Comparison of ENCODE assay signal across 14 cellular contexts in genomic region chr5:105392122-105392709, GRCh38.
DNase-seq lines count a peak whose midpoint lies in the region; ATAC-seq and TF ChIP-seq lines count a peak whose summit lies in the region.
"Had no signal": no experiment of that assay in that cellular context is flagged by ENCODE, and none has a peak within 500 bp of the region (broad histone marks: within the 10 kb centered on the region; RNA-seq: fewer than 3 reads in every experiment).

No MANE protein-coding gene starts in this region.

- ATAC-seq in lower lobe of right lung (peak in 1 of 2 donors; percentile 13), GM18498 (IDR thresholded peaks at IDR 0.05; ENCODE audit: unreplicated experiment) (no peak), HG03095 (IDR thresholded peaks at IDR 0.05; ENCODE audit: unreplicated experiment) (no peak)

- H3K27me3 Mint-ChIP-seq in type B pancreatic cell = no peaks in the 10 kb centered on the region
- H3K27me3 Mint-ChIP-seq: CD8-positive, alpha-beta memory T cell had no signal

- intact Hi-C loops in lower lobe of right lung (cut with DNase I) = no loop called here
- intact Hi-C loops in testis (cut with DNase I; ENCODE audit: low total_unique reads) = no loop called here

- H3K9ac ChIP-seq in SK-N-SH = no peak overlapping the region

- H3K36me3 Mint-ChIP-seq in type B pancreatic cell = no peaks in the 10 kb centered on the region
- H3K36me3 Mint-ChIP-seq: CD8-positive, alpha-beta memory T cell had no signal

- no peak overlapping the region for H3K27ac Mint-ChIP-seq in type B pancreatic cell
- H3K27ac Mint-ChIP-seq: CD8-positive, alpha-beta memory T cell; HFFc6 had no signal

- peak; percentile 2 for DNase-seq in H7
- DNase-seq in SK-MEL-5 (ENCODE audit: low read depth, low spot score) = peak; percentile 23
- peak; percentile 32 for DNase-seq in lower lobe of right lung
- no peak for DNase-seq in testis
- no peak for DNase-seq in SK-N-SH
- DNase-seq in type B pancreatic cell (ENCODE audit: extremely low spot score, unreplicated experiment) = no peak
- DNase-seq: HFFc6, NCI-H1436 treated with DMSO at 0.1 percent for 48 hours, NCI-H2081, NCI-H524 had no signal

- H3K4me1 Mint-ChIP-seq in type B pancreatic cell (ENCODE audit: unreplicated experiment) = no peaks in the 10 kb centered on the region
- H3K4me1 Mint-ChIP-seq: CD8-positive, alpha-beta memory T cell had no signal

- H3K4me3 Mint-ChIP-seq in type B pancreatic cell = no peak overlapping the region
- H3K4me3 Mint-ChIP-seq: CD8-positive, alpha-beta memory T cell; HFFc6 had no signal

- H4K20me1 ChIP-seq in SK-N-SH (ENCODE audit: insufficient read depth) = no peaks in the 10 kb centered on the region

- H3K27me3 ChIP-seq in H7 (ENCODE audit: control insufficient read depth, insufficient read depth, low read length) (no peaks in the 10 kb centered on the region), lower lobe of right lung (ENCODE audit: low read depth) (no peaks in the 10 kb centered on the region), testis (no peaks in the 10 kb centered on the region), SK-N-SH (ENCODE audit: insufficient read depth) (no peaks in the 10 kb centered on the region)
- H3K27me3 ChIP-seq: SJSA1 had no signal

- H3K27ac ChIP-seq in lower lobe of right lung = no peak overlapping the region
- no peak overlapping the region for H3K27ac ChIP-seq in testis
- H3K27ac ChIP-seq in SK-N-SH (ENCODE audit: low read depth in 2 of 2, low read length in 1 of 2) = no peak overlapping the region
- H3K27ac ChIP-seq: SJSA1 had no signal

- H3K9me2 ChIP-seq in SK-N-SH = no peaks in the 10 kb centered on the region

- H3K4me3 ChIP-seq in H7 (ENCODE audit: insufficient read depth, low read depth, low read length) (no peak overlapping the region), lower lobe of right lung (no peak overlapping the region), testis (peak overlapping the region; percentile 43 to 57), SK-N-SH (ENCODE audit: low read depth in 2 of 2, low read length in 1 of 2) (no peak overlapping the region)
- H3K4me3 ChIP-seq: SJSA1 had no signal

- POLR2A ChIA-PET in SK-N-SH (lab: Yijun Ruan, JAX) = no interaction called here

- H3K4me1 ChIP-seq in lower lobe of right lung (no peaks in the 10 kb centered on the region), testis (no peaks in the 10 kb centered on the region), SK-N-SH (ENCODE audit: control insufficient read depth in 1 of 2, insufficient read depth in 2 of 2, low read depth in 1 of 2, low read length in 1 of 2) (no peaks in the 10 kb centered on the region; a peak in 2 of 4 replicates)
- H3K4me1 ChIP-seq: SJSA1 had no signal

- no peak for TF ChIP-seq RAD21 in SK-N-SH (IDR thresholded peaks at IDR 0.05; ENCODE audit: low read length)

- no peaks in the 10 kb centered on the region for H3F3A ChIP-seq in SK-N-SH (replicated peaks; ENCODE audit: insufficient read depth)

- no peak for TF ChIP-seq POLR2A in testis (IDR thresholded peaks at IDR 0.05)

- 74 to 75% methylated on average over 11 to 20 of the region's 20 CpGs for WGBS in testis, 2 donors
- 91% methylated on average over 12 of the region's 20 CpGs for WGBS in SK-N-SH (ENCODE audit: low lambda C conversion rate)

- H3K9me3 ChIP-seq in lower lobe of right lung (no peaks in the 10 kb centered on the region), testis (no peaks in the 10 kb centered on the region), SK-N-SH (no peaks in the 10 kb centered on the region)

- in situ Hi-C loops in SK-MEL-5 (cut with HindIII; ENCODE audit: low pct_unique_long_range_greater_than_20kb, low sequenced_read_pairs) = no loop called here

- TF ChIP-seq EP300 in SK-N-SH (IDR thresholded peaks at IDR 0.05; ENCODE audit: borderline replicate concordance in 1 of 2, low read depth in 1 of 2, low read length in 1 of 2) = no peak

- no peaks in the 10 kb centered on the region for H3K9me3 Mint-ChIP-seq in type B pancreatic cell

- H3K36me3 ChIP-seq in H7 (replicated peaks; ENCODE audit: control insufficient read depth, insufficient read depth, low read length) (no peaks in the 10 kb centered on the region), lower lobe of right lung (no peaks in the 10 kb centered on the region), testis (ENCODE audit: low read depth, missing control alignments) (no peaks in the 10 kb centered on the region), SK-N-SH (replicated peaks in 1 of 2; ENCODE audit: control insufficient read depth in 1 of 2, insufficient read depth in 2 of 2, low read length in 1 of 2) (no peaks in the 10 kb centered on the region)
- H3K36me3 ChIP-seq: SJSA1 had no signal

- TF ChIP-seq CTCF in lower lobe of right lung (IDR thresholded peaks at IDR 0.05) (no peak), testis (IDR thresholded peaks at IDR 0.05) (no peak), SK-N-SH (IDR thresholded peaks at IDR 0.05) (no peak), type B pancreatic cell (conservative IDR thresholded peaks at IDR 0.05) (no peak)

- H2AFZ ChIP-seq in SK-N-SH (ENCODE audit: low read depth) = no peak overlapping the region

- CTCF ChIA-PET in SK-N-SH (lab: Yijun Ruan, JAX) = no interaction called here

- H3K4me2 ChIP-seq in SK-N-SH = no peak overlapping the region

- H3K79me2 ChIP-seq in SK-N-SH (ENCODE audit: insufficient read depth) = no peaks in the 10 kb centered on the region

TF ChIP-seq in SK-N-SH, 30 proteins besides CTCF, POLR2A, EP300 and RAD21:
- TF ChIP-seq GATA2 (CRISPR knock-in tag; IDR thresholded peaks at IDR 0.05) (no peak), ELF1 (IDR thresholded peaks at IDR 0.05) (no peak), SMC3 (IDR thresholded peaks at IDR 0.05; ENCODE audit: low read depth, low read length) (no peak), FOXJ3 (CRISPR knock-in tag; IDR thresholded peaks at IDR 0.05) (no peak), TCF12 (IDR thresholded peaks at IDR 0.05) (no peak), TEAD4 (IDR thresholded peaks at IDR 0.05; ENCODE audit: borderline replicate concordance, insufficient read depth) (no peak), RXRA (IDR thresholded peaks at IDR 0.05; ENCODE audit: borderline replicate concordance, low read depth) (no peak), CHD2 (IDR thresholded peaks at IDR 0.05; ENCODE audit: low read length, partially characterized antibody) (no peak)
TF ChIP-seq in SK-N-SH: peak in this region for 0.

Comparison
In these comparisons a context has a peak if more than half of its experiments do, and no peak if none do; other contexts are left out.
1. DNase-seq: peak in H7 (single experiment), SK-MEL-5 (single experiment) and lower lobe of right lung (single experiment); none in testis (single experiment), SK-N-SH (single experiment) and type B pancreatic cell (single experiment).
2. H3K4me3 ChIP-seq: peak in testis (2 of 2); none in H7 (single experiment), lower lobe of right lung (single experiment) and SK-N-SH (0 of 2).